17 cellular contexts compared by ENCODE assay signal in genomic region chr1:234928642-234929041, GRCh38.
A peak's percentile ranks its signal among the peaks of the same experiment; 100 is the strongest.
DNase-seq lines count a peak whose midpoint lies in the region; ATAC-seq and TF ChIP-seq lines count a peak whose summit lies in the region.
"Had no signal": no experiment of that assay in that cellular context is flagged by ENCODE, and none has a peak within 500 bp of the region (broad histone marks: within the 10 kb centered on the region; RNA-seq: fewer than 3 reads in every experiment).

No MANE protein-coding gene starts in this region.

- peaks cover 4% of the 10 kb centered on the region for H3K9me3 Mint-ChIP-seq in activated CD4-positive, alpha-beta T cell treated with anti-CD3 and anti-CD28 coated beads, Interleukin-2, amount 10 ng/mL, durations not matched to agents 7 days and 5 days
- H3K9me3 Mint-ChIP-seq in neural progenitor cell (no peaks in the 10 kb centered on the region), H9 (no peaks in the 10 kb centered on the region)
- H3K9me3 Mint-ChIP-seq: IgD-negative memory B cell had no signal

- peak overlapping the region; percentile 83; the same call in 1 of the 3 replicates for H2BK15ac ChIP-seq in IMR-90 (ENCODE audit: low read depth, low read length)
- no peak overlapping the region for H2BK15ac ChIP-seq in H9 (ENCODE audit: low read depth, low read length)

- H3K23ac ChIP-seq in IMR-90 (ENCODE audit: low read depth, low read length) (no peak overlapping the region), H9 (ENCODE audit: insufficient read length, low read depth, low read length) (no peak overlapping the region)

- peaks cover 18% of the 10 kb centered on the region for H3K4me1 ChIP-seq in IMR-90 (ENCODE audit: control insufficient read depth, insufficient read depth, low read length)
- H3K4me1 ChIP-seq in neural progenitor cell, result peaks cover 24% of the 10 kb centered on the region
- H3K4me1 ChIP-seq in H9 (ENCODE audit: insufficient read depth, low read length), result peaks cover 3% of the 10 kb centered on the region; the same call in 1 of the 2 replicates

- H3K79me1 ChIP-seq in IMR-90 (ENCODE audit: low read depth in 1 of 2, low read length in 2 of 2), result no peaks in the 10 kb centered on the region; a peak in 1 of 4 replicates
- no peaks in the 10 kb centered on the region for H3K79me1 ChIP-seq in H9 (ENCODE audit: insufficient read depth, low read depth, low read length, poor library complexity, severe bottlenecking)

- intact Hi-C loops in IMR-90 (cut with micrococcal nuclease), result loop anchor here (5.0 kb wide), 1 partner anchor 316 kb away; the partner anchor contains the start of gene IRF2BP2

- H3K9me3 ChIP-seq in IMR-90 (ENCODE audit: control insufficient read depth, insufficient read depth, low read length) (no peaks in the 10 kb centered on the region), neural progenitor cell (ENCODE audit: low read depth) (no peaks in the 10 kb centered on the region), H9 (ENCODE audit: control insufficient read depth, low read depth, low read length) (no peaks in the 10 kb centered on the region)
- H3K9me3 ChIP-seq: sigmoid colon, upper lobe of left lung had no signal

- peak overlapping the region; percentile 23; the same call in 1 of the 2 replicates for H2AK5ac ChIP-seq in IMR-90 (ENCODE audit: low read depth, low read length)
- no peak overlapping the region for H2AK5ac ChIP-seq in H9 (ENCODE audit: insufficient read length, low read length)

- peak overlapping the region; percentile 48; the same call in 1 of the 2 replicates for H2BK20ac ChIP-seq in IMR-90 (ENCODE audit: low read depth, low read length)
- no peak overlapping the region for H2BK20ac ChIP-seq in H9 (ENCODE audit: low read depth, low read length, poor library complexity, severe bottlenecking)

- peak; percentile 1 for DNase-seq in activated CD4-positive, alpha-beta T cell treated with anti-CD3 and anti-CD28 coated beads for 48 hours
- no peak for DNase-seq in activated CD4-positive, alpha-beta T cell treated with anti-CD3 and anti-CD28 coated beads, Interleukin-2, amount 10 ng/mL, durations not matched to agents 7 days and 5 days
- DNase-seq in IMR-90 (no peak), neural progenitor cell (ENCODE audit: low spot score) (no peak), H9 (no peak), epidermal melanocyte (ENCODE audit: insufficient read length, low spot score) (no peak)
- peak; percentile 52 for DNase-seq in activated CD8-positive, alpha-beta memory T cell treated with anti-CD3 and anti-CD28 coated beads, Interleukin-2, amount 50 U/mL, for 48 hours
- DNase-seq: glutamatergic neuron; NCI-H1092 treated with DMSO at 0.1 percent for 48 hours; NCI-H226; sigmoid colon; stimulated activated CD4-positive, alpha-beta T cell treated with anti-CD3 and anti-CD28 coated beads, Interleukin-2, amount 100 ng/mL, for 48 hours had no signal

- H3K9ac ChIP-seq in IMR-90 (ENCODE audit: low read depth, low read length), result no peak overlapping the region
- H3K9ac ChIP-seq in neural progenitor cell, result no peak overlapping the region
- no peak overlapping the region for H3K9ac ChIP-seq in H9 (ENCODE audit: extremely low read depth, insufficient read length, low read length)

- peaks cover 73% of the 10 kb centered on the region for H3K4me1 Mint-ChIP-seq in activated CD4-positive, alpha-beta T cell treated with anti-CD3 and anti-CD28 coated beads, Interleukin-2, amount 10 ng/mL, durations not matched to agents 7 days and 5 days
- peaks cover 69% of the 10 kb centered on the region for H3K4me1 Mint-ChIP-seq in neural progenitor cell
- peaks cover 44 to 47% of the 10 kb centered on the region in 2 experiments for H3K4me1 Mint-ChIP-seq in H9

- no peaks in the 10 kb centered on the region for H3K27me3 Mint-ChIP-seq in activated CD4-positive, alpha-beta T cell treated with anti-CD3 and anti-CD28 coated beads, Interleukin-2, amount 10 ng/mL, durations not matched to agents 7 days and 5 days
- H3K27me3 Mint-ChIP-seq in neural progenitor cell (ENCODE audit: insufficient read depth, low read depth) (peaks cover 4% of the 10 kb centered on the region), H9 (ENCODE audit: low read depth) (peaks cover 9% of the 10 kb centered on the region)
- H3K27me3 Mint-ChIP-seq: IgD-negative memory B cell had no signal

- H3K4me3 ChIP-seq in IMR-90 (ENCODE audit: insufficient read depth, low read depth, low read length), result no peak overlapping the region
- H3K4me3 ChIP-seq in neural progenitor cell, result no peak overlapping the region
- H3K4me3 ChIP-seq: sigmoid colon, upper lobe of left lung had no signal

- no peak for TF ChIP-seq POLR2A in IMR-90 (IDR thresholded peaks at IDR 0.05; ENCODE audit: low read depth, low read length)

- H4K5ac ChIP-seq in IMR-90 (ENCODE audit: low read depth, low read length) (no peak overlapping the region), H9 (ENCODE audit: insufficient read length, low read depth, low read length) (no peak overlapping the region)

- H3F3A ChIP-seq in neural progenitor cell (ENCODE audit: low read depth), result no peaks in the 10 kb centered on the region

- POLR2A ChIA-PET in activated CD4-positive, alpha-beta T cell treated with anti-CD3 and anti-CD28 coated beads, Interleukin-2, amount 10 ng/mL, durations not matched to agents 7 days and 5 days (lab: Charles Lee), result interaction anchor here (0.6 kb wide), 1 partner anchor 23 kb away, joined by 3 read pairs; no protein-coding TSS in a partner anchor
- POLR2A ChIA-PET in IMR-90 (lab: Charles Lee; ENCODE audit: unreplicated experiment), result no interaction called here

- H4K91ac ChIP-seq in IMR-90 (ENCODE audit: insufficient read depth, low read depth, low read length) (peak overlapping the region; percentile 13; the same call in 1 of the 2 replicates), H9 (ENCODE audit: insufficient read length, low read depth, low read length) (no peak overlapping the region)

- no CpG with 5 or more reads among the region's 5 CpGs for WGBS in IMR-90 (ENCODE audit: extremely low coverage in 2 of 2, insufficient read length in 1 of 2), 2 experiments
- WGBS in H9 (ENCODE audit: extremely low coverage, insufficient read length, low lambda C conversion rate), result no CpG with 5 or more reads among the region's 5 CpGs

- H3K56ac ChIP-seq in IMR-90 (ENCODE audit: extremely low read depth, insufficient read depth, low read length) (no peak overlapping the region), H9 (ENCODE audit: insufficient read length, low read depth, low read length) (no peak overlapping the region)

- H3K18ac ChIP-seq in IMR-90 (ENCODE audit: low read depth, low read length) (no peak overlapping the region), H9 (ENCODE audit: insufficient read length, low read depth, low read length) (no peak overlapping the region)

- no peak for TF ChIP-seq CTCF in IMR-90 (conservative IDR thresholded peaks at IDR 0.05; ENCODE audit: low read depth, low read length)
- no peak for TF ChIP-seq CTCF in neural progenitor cell (IDR thresholded peaks at IDR 0.05)
- no peak for TF ChIP-seq CTCF in H9 (conservative IDR thresholded peaks at IDR 0.05)

- H3K79me2 ChIP-seq in neural progenitor cell (ENCODE audit: low read depth) (no peaks in the 10 kb centered on the region), H9 (ENCODE audit: insufficient read depth, low read length) (no peaks in the 10 kb centered on the region)

- ATAC-seq in IMR-90 (ENCODE audit: low read depth), result no peak
- ATAC-seq in HG03175 (IDR thresholded peaks at IDR 0.05; ENCODE audit: unreplicated experiment), result no peak
- ATAC-seq: esophagus mucosa, HCT116 had no signal

- H2BK5ac ChIP-seq in IMR-90 (ENCODE audit: low read depth, low read length, poor library complexity, severe bottlenecking) (no peak overlapping the region), H9 (ENCODE audit: insufficient read length, low read length) (no peak overlapping the region)

- H3K36me3 Mint-ChIP-seq in activated CD4-positive, alpha-beta T cell treated with anti-CD3 and anti-CD28 coated beads, Interleukin-2, amount 10 ng/mL, durations not matched to agents 7 days and 5 days (ENCODE audit: low read depth), result peaks cover 4% of the 10 kb centered on the region
- H3K36me3 Mint-ChIP-seq in neural progenitor cell (no peaks in the 10 kb centered on the region), H9 (ENCODE audit: insufficient read depth in 1 of 3, low read depth in 3 of 3) (no peaks in the 10 kb centered on the region)

- H3K27ac ChIP-seq in IMR-90 (ENCODE audit: insufficient read depth, low read length) (no peak overlapping the region), neural progenitor cell (no peak overlapping the region), H9 (ENCODE audit: insufficient read length, low read depth, low read length) (no peak overlapping the region)
- H3K27ac ChIP-seq: sigmoid colon, upper lobe of left lung had no signal

- H2BK120ac ChIP-seq in IMR-90 (ENCODE audit: low read depth, low read length), result peak overlapping the region; percentile 77; the same call in 1 of the 2 replicates
- H2BK120ac ChIP-seq in H9 (ENCODE audit: low read depth, low read length, poor library complexity, severe bottlenecking), result no peak overlapping the region

- in situ Hi-C loops in IMR-90 (cut with MboI; ENCODE audit: low sequenced_read_pairs), result no loop called here

- H3K9me1 ChIP-seq in IMR-90 (ENCODE audit: insufficient read depth, low read length), result peaks cover 25% of the 10 kb centered on the region

- H2AK9ac ChIP-seq in IMR-90 (replicated peaks; ENCODE audit: low read depth, low read length, poor library complexity), result no peak overlapping the region

- H3K27ac Mint-ChIP-seq in activated CD4-positive, alpha-beta T cell treated with anti-CD3 and anti-CD28 coated beads, Interleukin-2, amount 10 ng/mL, durations not matched to agents 7 days and 5 days, result no peak overlapping the region
- H3K27ac Mint-ChIP-seq in neural progenitor cell (peak overlapping the region; percentile 35), H9 (peak overlapping the region in 1 of 3 experiments; percentile 20; a peak in 1 of 7 replicates)

- H4K8ac ChIP-seq in IMR-90 (ENCODE audit: low read depth in 2 of 2, low read length in 2 of 2), result peak overlapping the region in 1 of 2 experiments; percentile 40; a peak in 1 of 4 replicates
- no peak overlapping the region for H4K8ac ChIP-seq in H9 (replicated peaks; ENCODE audit: insufficient read length, low read depth, low read length)

- H3K14ac ChIP-seq in IMR-90 (replicated peaks; ENCODE audit: low read depth, low read length) (peak overlapping the region; percentile 30; the same call in 1 of the 2 replicates), H9 (ENCODE audit: insufficient read depth, low read length) (no peak overlapping the region; the same call in 1 of the 2 replicates)

- H3K27me3 ChIP-seq in IMR-90 (ENCODE audit: control insufficient read depth, insufficient read depth, low read length) (no peaks in the 10 kb centered on the region), neural progenitor cell (no peaks in the 10 kb centered on the region), H9 (ENCODE audit: insufficient read depth, low read length) (no peaks in the 10 kb centered on the region)
- H3K27me3 ChIP-seq: sigmoid colon, upper lobe of left lung had no signal

- H3K4me3 Mint-ChIP-seq in activated CD4-positive, alpha-beta T cell treated with anti-CD3 and anti-CD28 coated beads, Interleukin-2, amount 10 ng/mL, durations not matched to agents 7 days and 5 days, result no peak overlapping the region
- H3K4me3 Mint-ChIP-seq in neural progenitor cell (no peak overlapping the region), H9 (no peak overlapping the region)

- TF ChIP-seq RAD21 in IMR-90 (IDR thresholded peaks at IDR 0.05; ENCODE audit: low read length), result no peak

- H3K4me2 ChIP-seq in IMR-90 (ENCODE audit: low read depth, low read length) (no peak overlapping the region), neural progenitor cell (peak overlapping the region; percentile 11), H9 (ENCODE audit: insufficient read depth, insufficient read length, low read length) (no peak overlapping the region)

- BruUV-seq in IMR-90 (replicated peaks; lab: Mats Ljungman, UMichigan), result no TSS peak

- H3K23me2 ChIP-seq in H9 (ENCODE audit: insufficient read length, low read depth, low read length, poor library complexity, severe bottlenecking), result no peaks in the 10 kb centered on the region

- no peaks in the 10 kb centered on the region for H4K20me1 ChIP-seq in IMR-90 (ENCODE audit: insufficient read depth, low read length)
- H4K20me1 ChIP-seq in neural progenitor cell (ENCODE audit: low read depth), result no peaks in the 10 kb centered on the region
- no peaks in the 10 kb centered on the region for H4K20me1 ChIP-seq in H9 (ENCODE audit: control insufficient read depth, insufficient read depth, insufficient read length)

- no peak overlapping the region for H2BK12ac ChIP-seq in H9 (ENCODE audit: insufficient read length, low read depth, low read length)

- H3T11ph ChIP-seq in H9 (ENCODE audit: low read length), result no peak overlapping the region

- H3K4ac ChIP-seq in IMR-90 (ENCODE audit: low read depth, low read length) (peak overlapping the region; percentile 68), H9 (ENCODE audit: low read depth, low read length) (no peak overlapping the region)

- dilution Hi-C loops in IMR-90 (cut with HindIII; ENCODE audit: low sequenced_read_pairs, unreplicated experiment), result no loop called here

- H2AFZ ChIP-seq in IMR-90 (replicated peaks; ENCODE audit: low read length, poor library complexity) (peak overlapping the region; percentile 2), neural progenitor cell (replicated peaks) (no peak overlapping the region), H9 (ENCODE audit: low read length) (no peak overlapping the region)

- H3K36me3 ChIP-seq in IMR-90 (ENCODE audit: control insufficient read depth, insufficient read depth, low read length) (no peaks in the 10 kb centered on the region), neural progenitor cell (no peaks in the 10 kb centered on the region)
- H3K36me3 ChIP-seq: sigmoid colon, upper lobe of left lung had no signal

- CTCF ChIA-PET in activated CD4-positive, alpha-beta T cell treated with anti-CD3 and anti-CD28 coated beads, Interleukin-2, amount 10 ng/mL, durations not matched to agents 7 days and 5 days (lab: Charles Lee), result interaction anchor here (0.6 to 1.9 kb wide), 8 partner anchors 10 to 155 kb away, joined by 3 to 6 read pairs (median 4); no protein-coding TSS in a partner anchor
- CTCF ChIA-PET in IMR-90 (lab: Yijun Ruan, JAX), result interaction anchor here (0.5 kb wide), 1 partner anchor 75 kb away, joined by 3 read pairs; no protein-coding TSS in a partner anchor

Comparison
In these comparisons a context has a peak if more than half of its experiments do, and no peak if none do; other contexts are left out.
1. DNase-seq: peak in activated CD4-positive, alpha-beta T cell treated with anti-CD3 and anti-CD28 coated beads for 48 hours (single experiment) and activated CD8-positive, alpha-beta memory T cell treated with anti-CD3 and anti-CD28 coated beads, Interleukin-2, amount 50 U/mL, for 48 hours (single experiment); none in activated CD4-positive, alpha-beta T cell treated with anti-CD3 and anti-CD28 coated beads, Interleukin-2, amount 10 ng/mL, durations not matched to agents 7 days and 5 days (single experiment), IMR-90 (single experiment), neural progenitor cell (single experiment), H9 (single experiment) and epidermal melanocyte (single experiment).